ENCODE assay signal across 9 cellular contexts in the genomic region with DNA sequence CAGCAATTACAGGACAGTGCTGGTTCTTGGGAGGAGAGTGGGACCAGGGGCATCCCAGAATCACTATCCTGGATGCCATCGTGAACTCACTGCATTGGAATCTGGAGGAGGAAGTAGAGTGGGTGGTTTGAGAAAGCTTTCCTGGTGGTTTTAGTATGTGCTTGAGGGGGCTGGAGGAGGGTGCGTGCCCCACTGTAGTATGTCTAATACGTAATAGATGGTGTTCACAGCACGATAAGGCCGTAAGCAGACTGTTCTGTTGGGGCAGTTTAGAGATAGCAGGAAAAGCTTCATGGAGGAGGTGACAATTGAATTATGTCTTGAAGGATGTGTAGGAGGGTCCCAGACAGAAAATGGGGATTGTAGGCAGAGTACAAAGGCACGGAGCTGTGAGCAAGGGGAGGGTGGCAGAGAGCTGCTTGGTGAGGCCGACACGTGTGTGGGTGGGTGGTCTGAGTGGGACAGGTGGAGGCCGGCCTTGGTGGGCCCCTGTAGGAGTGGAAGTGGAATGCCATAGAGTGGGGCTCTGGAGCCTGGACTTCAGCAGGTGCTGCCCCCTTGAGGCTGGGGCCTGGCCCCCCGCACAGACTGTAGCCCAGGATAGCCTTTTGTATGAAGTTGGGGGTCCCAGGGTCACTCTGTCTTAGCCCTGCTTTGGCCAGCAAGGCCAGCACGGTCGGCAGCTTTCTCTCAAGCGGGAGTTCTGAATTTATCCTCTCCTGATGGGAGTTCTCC. TPM values are rescaled to one million over a fixed set of nuclear protein-coding genes. Genes with fewer than 3 reads are reported as not detected.
A peak's percentile ranks its signal among the peaks of the same experiment; 100 is the strongest.
DNase-seq lines count a peak whose midpoint lies in the region; ATAC-seq and TF ChIP-seq lines count a peak whose summit lies in the region.
"Had no signal": no experiment of that assay in that cellular context is flagged by ENCODE, and none has a peak within 500 bp of the region (broad histone marks: within the 10 kb centered on the region; RNA-seq: fewer than 3 reads in every experiment).

No MANE protein-coding gene starts in this region.

- peaks cover 13 to 14% of the 10 kb centered on the region in 2 donors for H3K36me3 Mint-ChIP-seq in activated naive CD4-positive, alpha-beta T cell treated with anti-CD3 and anti-CD28 coated beads, Interleukin-2, amount 50 U/mL, for 72 hours
- peaks cover 4% of the 10 kb centered on the region for H3K36me3 Mint-ChIP-seq in activated naive CD4-positive, alpha-beta T cell treated with anti-CD3 and anti-CD28 coated beads, Interleukin-2, amount 10 ng/mL, durations not matched to agents 7 days and 5 days

- ATAC-seq in activated naive CD4-positive, alpha-beta T cell treated with anti-CD3 and anti-CD28 coated beads, Interleukin-2, amount 50 U/mL, for 72 hours = no peak
- peak; percentile 16 to 53 for ATAC-seq in left cardiac atrium
- no peak for ATAC-seq in HG03521 (IDR thresholded peaks at IDR 0.05; ENCODE audit: unreplicated experiment)
- ATAC-seq in GM18907 (IDR thresholded peaks at IDR 0.05; ENCODE audit: unreplicated experiment) = no peak
- ATAC-seq: mucosa of descending colon had no signal

- peaks cover 0 to 10% (median 0%) of the 10 kb centered on the region in 4 donors for H3K36me3 ChIP-seq in transverse colon

- DNase-seq in activated naive CD4-positive, alpha-beta T cell treated with anti-CD3 and anti-CD28 coated beads, Interleukin-2, amount 50 U/mL, for 72 hours (ENCODE audit: low spot score in 2 of 2) = no peak
- no peak for DNase-seq in activated naive CD4-positive, alpha-beta T cell treated with anti-CD3 and anti-CD28 coated beads, Interleukin-2, amount 10 ng/mL, durations not matched to agents 7 days and 5 days
- peak; percentile 32 for DNase-seq in SW480 (ENCODE audit: low spot score)
- no peak for DNase-seq in left cardiac atrium
- DNase-seq in transverse colon = no peak
- no peak for DNase-seq in COR-L47 (lab: John Stamatoyannopoulos, UW)

- peaks cover 8 to 68% (median 32%) of the 10 kb centered on the region in 4 donors for H3K4me1 ChIP-seq in transverse colon

- peaks cover 59% of the 10 kb centered on the region for H3K4me1 Mint-ChIP-seq in activated naive CD4-positive, alpha-beta T cell treated with anti-CD3 and anti-CD28 coated beads, Interleukin-2, amount 10 ng/mL, durations not matched to agents 7 days and 5 days

- peaks cover 15% of the 10 kb centered on the region for H3K27me3 Mint-ChIP-seq in activated naive CD4-positive, alpha-beta T cell treated with anti-CD3 and anti-CD28 coated beads, Interleukin-2, amount 10 ng/mL, durations not matched to agents 7 days and 5 days

- TF ChIP-seq POLR2A in transverse colon (IDR thresholded peaks at IDR 0.05) = no peak

- 68 to 90% methylated on average over 6 to 13 of the region's 13 CpGs for WGBS in transverse colon (ENCODE audit: low coverage in 1 of 2), 2 donors

- peak; percentile 14 to 27 (median 18) for TF ChIP-seq CTCF in transverse colon (IDR thresholded peaks at IDR 0.05)

- H3K27ac Mint-ChIP-seq in activated naive CD4-positive, alpha-beta T cell treated with anti-CD3 and anti-CD28 coated beads, Interleukin-2, amount 50 U/mL, for 72 hours = peak overlapping the region; percentile 32 to 100
- no peak overlapping the region for H3K27ac Mint-ChIP-seq in activated naive CD4-positive, alpha-beta T cell treated with anti-CD3 and anti-CD28 coated beads, Interleukin-2, amount 10 ng/mL, durations not matched to agents 7 days and 5 days

- no peak overlapping the region for H3K4me3 Mint-ChIP-seq in activated naive CD4-positive, alpha-beta T cell treated with anti-CD3 and anti-CD28 coated beads, Interleukin-2, amount 10 ng/mL, durations not matched to agents 7 days and 5 days

- in situ Hi-C loops in transverse colon (cut with MboI; ENCODE audit: low pct_ligation_motif_present in 1 of 4, low pct_unique_long_range_greater_than_20kb in 1 of 4, low sequenced_read_pairs in 3 of 4) = no loop called here

- H3K9me3 ChIP-seq in transverse colon = no peaks in the 10 kb centered on the region
- H3K9me3 ChIP-seq: mucosa of descending colon had no signal

- CTCF ChIA-PET in activated naive CD4-positive, alpha-beta T cell treated with anti-CD3 and anti-CD28 coated beads, Interleukin-2, amount 10 ng/mL, durations not matched to agents 7 days and 5 days (lab: Charles Lee) = interaction anchor here (0.7 to 1.3 kb wide), 3 partner anchors 23 to 104 kb away, joined by 3 read pairs; no protein-coding TSS in a partner anchor

- H3K27ac ChIP-seq in transverse colon = peak overlapping the region in 2 of 4 donors; percentile 32 to 42

- no peaks in the 10 kb centered on the region for H3K9me3 Mint-ChIP-seq in activated naive CD4-positive, alpha-beta T cell treated with anti-CD3 and anti-CD28 coated beads, Interleukin-2, amount 50 U/mL, for 72 hours
- no peaks in the 10 kb centered on the region for H3K9me3 Mint-ChIP-seq in activated naive CD4-positive, alpha-beta T cell treated with anti-CD3 and anti-CD28 coated beads, Interleukin-2, amount 10 ng/mL, durations not matched to agents 7 days and 5 days

- intact Hi-C loops in left cardiac atrium (cut with DNase I) (no loop called here), transverse colon (cut with DNase I; ENCODE audit: low total_unique reads) (loop anchor here (5.0 kb wide), 1 partner anchor 35 kb away; the partner anchor contains the start of gene IL6R)

- TF ChIP-seq EP300 in transverse colon (IDR thresholded peaks at IDR 0.05; ENCODE audit: low read depth) = no peak

- H3K4me3 ChIP-seq in transverse colon = no peak overlapping the region
- H3K4me3 ChIP-seq: mucosa of descending colon had no signal

- no peaks in the 10 kb centered on the region for H3K27me3 ChIP-seq in transverse colon

RNA-seq across cellular contexts. Expression of gene IL6R, which starts 37.0 kb away (rescaled TPM):
- total RNA-seq in activated naive CD4-positive, alpha-beta T cell treated with anti-CD3 and anti-CD28 coated beads, Interleukin-2, amount 50 U/mL, for 72 hours = 1 to 10 TPM; 6.7 to 8.5 TPM
- 10 to 100 TPM; 11.2 to 11.4 TPM for total RNA-seq in left cardiac atrium
- total RNA-seq in transverse colon = 100 to 1,000 TPM in 1 of 4 donors, 10 to 100 TPM in 3; 10.7 to 107 (median 77.3) TPM

RNA-seq across cellular contexts. Expression of gene TDRD10, which starts 59.8 kb away (rescaled TPM):
- total RNA-seq in activated naive CD4-positive, alpha-beta T cell treated with anti-CD3 and anti-CD28 coated beads, Interleukin-2, amount 50 U/mL, for 72 hours = not detected
- total RNA-seq in left cardiac atrium (1 to 10 TPM; 3.4 to 3.6 TPM), transverse colon (1 to 10 TPM in 1 of 4 donors, under 1 TPM in 1, not detected in 2; 0.96 to 3.3 TPM)

Comparison
In these comparisons a context has a peak if more than half of its experiments do, and no peak if none do; other contexts are left out.
1. ATAC-seq: peak in left cardiac atrium (2 of 2); none in activated naive CD4-positive, alpha-beta T cell treated with anti-CD3 and anti-CD28 coated beads, Interleukin-2, amount 50 U/mL, for 72 hours (0 of 2), HG03521 (single experiment) and GM18907 (single experiment).